9 cellular contexts compared by ENCODE assay signal in the genomic region with DNA sequence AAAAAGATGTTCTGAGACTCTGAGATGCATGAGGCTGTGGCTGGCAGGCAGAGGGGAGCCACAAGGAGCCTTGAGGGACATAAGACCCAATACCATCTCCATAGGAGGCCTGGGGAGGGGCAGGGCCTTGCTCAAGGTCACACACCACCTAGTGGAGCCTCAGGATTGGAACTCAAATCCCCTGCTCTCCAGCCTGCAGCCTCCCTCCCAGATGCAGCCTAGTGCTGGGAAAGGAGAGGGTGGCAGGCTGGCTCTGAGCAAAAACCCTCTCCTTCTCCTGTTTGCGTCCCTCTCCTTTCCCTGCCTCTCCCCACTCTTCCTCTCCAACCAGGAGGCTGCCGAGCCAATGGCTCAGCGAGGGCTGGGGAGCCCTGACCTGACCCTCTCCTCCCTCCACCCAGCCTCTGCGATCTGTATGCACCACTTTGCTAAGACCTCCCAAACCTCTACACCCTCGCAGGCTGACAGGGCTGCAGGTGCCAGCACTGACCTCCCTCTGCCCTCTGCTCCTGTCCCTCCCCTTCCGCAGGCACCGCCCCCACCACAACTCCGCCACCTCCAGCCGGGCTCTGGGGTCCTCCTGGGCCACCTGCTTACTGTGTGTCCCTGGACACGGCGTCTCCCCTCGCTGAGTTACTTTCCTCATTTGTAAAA.
A peak's percentile ranks its signal among the peaks of the same experiment; 100 is the strongest.
DNase-seq lines count a peak whose midpoint lies in the region; TF ChIP-seq lines count a peak whose summit lies in the region.
"Had no signal": no experiment of that assay in that cellular context is flagged by ENCODE, and none has a peak within 500 bp of the region (broad histone marks: within the 10 kb centered on the region; RNA-seq: fewer than 3 reads in every experiment).

No MANE protein-coding gene starts in this region.

- DNase-seq in NCI-H1417 (lab: John Stamatoyannopoulos, UW) (peak in 2 of 3 experiments; percentile 58 to 72), NCI-H1417 treated with DMSO at 0.1 percent for 48 hours (lab: John Stamatoyannopoulos, UW) (no peak), NCI-H69 (lab: John Stamatoyannopoulos, UW) (peak; percentile 39), nephron progenitor cell (peak; percentile 55), NCI-H446 (lab: John Stamatoyannopoulos, UW) (no peak), GM19240 (ENCODE audit: insufficient read length, low spot score) (no peak), NCI-H748 treated with DMSO at 0.1 percent for 48 hours (lab: John Stamatoyannopoulos, UW) (no peak)

- no peaks in the 10 kb centered on the region for H3K36me3 Mint-ChIP-seq in nephron progenitor cell (ENCODE audit: low read depth)

- no peaks in the 10 kb centered on the region for H3K9me3 Mint-ChIP-seq in nephron progenitor cell

- H3K27me3 ChIP-seq in duodenal mucosa (ENCODE audit: control insufficient read depth in 1 of 2, insufficient read depth in 2 of 2, low read length in 2 of 2): peaks cover 16 to 19% of the 10 kb centered on the region in 2 donors

- H3K27me3 Mint-ChIP-seq in nephron progenitor cell (ENCODE audit: low read depth, poor library complexity): peaks cover 20% of the 10 kb centered on the region

- peaks cover 0 to 8% of the 10 kb centered on the region in 2 donors for H3K4me1 ChIP-seq in duodenal mucosa (ENCODE audit: control insufficient read depth in 1 of 2, insufficient read depth in 2 of 2, low read length in 2 of 2)

- no peaks in the 10 kb centered on the region for H3K36me3 ChIP-seq in duodenal mucosa (ENCODE audit: control insufficient read depth in 1 of 2, insufficient read depth in 2 of 2, low read length in 2 of 2)
- H3K36me3 ChIP-seq: neutrophil had no signal

- no peak for TF ChIP-seq CTCF in nephron progenitor cell (IDR thresholded peaks at IDR 0.05)

- no peak overlapping the region for H3K27ac Mint-ChIP-seq in nephron progenitor cell

- H3K4me1 Mint-ChIP-seq in nephron progenitor cell: peaks cover 34% of the 10 kb centered on the region

- no peak overlapping the region for H3K27ac ChIP-seq in duodenal mucosa (ENCODE audit: low read depth, low read length)
- H3K27ac ChIP-seq: neutrophil had no signal

- H3K4me3 ChIP-seq in duodenal mucosa (ENCODE audit: low read depth in 1 of 2, low read length in 2 of 2): peak overlapping the region; percentile 54 to 58

- H3K9me3 ChIP-seq in duodenal mucosa (ENCODE audit: control insufficient read depth in 1 of 2, low read length in 2 of 2): no peaks in the 10 kb centered on the region
- H3K9me3 ChIP-seq: neutrophil had no signal

- H3K9ac ChIP-seq in duodenal mucosa (ENCODE audit: low read depth in 1 of 2, low read length in 2 of 2): no peak overlapping the region

- H3K4me3 Mint-ChIP-seq in nephron progenitor cell: peak overlapping the region; percentile 85

Comparison
In these comparisons a context has a peak if more than half of its experiments do, and no peak if none do; other contexts are left out.
1. DNase-seq: peak in NCI-H1417 (2 of 3), NCI-H69 (single experiment) and nephron progenitor cell (single experiment); none in NCI-H1417 treated with DMSO at 0.1 percent for 48 hours (single experiment), NCI-H446 (0 of 2), GM19240 (single experiment) and NCI-H748 treated with DMSO at 0.1 percent for 48 hours (single experiment).